ENCODE assay signal across 24 cellular contexts in the genomic region with DNA sequence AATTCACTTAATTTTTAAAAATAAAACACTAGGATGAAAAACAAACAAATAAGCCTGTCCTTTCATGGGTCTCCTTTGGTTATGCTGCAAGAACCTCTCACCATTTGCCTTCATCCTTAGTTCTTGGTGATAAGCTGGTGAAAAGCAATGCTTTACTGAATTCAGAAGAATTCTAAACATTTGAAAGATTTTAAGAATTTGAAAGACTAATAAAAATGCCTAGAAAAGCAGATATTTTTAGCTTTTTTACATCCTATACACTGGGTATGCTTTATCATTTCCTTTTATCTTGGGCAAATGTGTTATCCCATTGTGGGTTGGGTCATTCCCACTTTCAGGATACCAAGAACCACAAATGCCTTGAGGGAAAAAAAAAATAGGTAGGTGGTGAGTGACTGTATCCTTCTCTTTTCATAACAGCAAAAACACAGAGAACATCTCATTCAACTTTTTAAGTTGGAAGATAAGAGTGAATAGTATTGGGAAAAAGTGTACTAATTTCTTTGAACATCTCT.
"Had no signal": no experiment of that assay in that cellular context is flagged by ENCODE, and none has a peak within 500 bp of the region (broad histone marks: within the 10 kb centered on the region; RNA-seq: fewer than 3 reads in every experiment).

No MANE protein-coding gene starts in this region.

- DNase-seq: activated B cell treated with CpG ODN at 0.5 μM for 24 hours; activated CD4-positive, alpha-beta T cell treated with anti-CD3 and anti-CD28 coated beads for 36 hours; activated CD4-positive, alpha-beta T cell treated with anti-CD3 and anti-CD28 coated beads, Interleukin-2, amount 50 U/mL, for 4 hours; activated CD8-positive, alpha-beta memory T cell treated with anti-CD3 and anti-CD28 coated beads for 24 hours; activated CD8-positive, alpha-beta memory T cell treated with anti-CD3 and anti-CD28 coated beads, Interleukin-2, amount 50 U/mL, for 48 hours; activated naive CD4-positive, alpha-beta T cell treated with anti-CD3 and anti-CD28 coated beads for 36 hours; activated naive CD8-positive, alpha-beta T cell treated with anti-CD3 and anti-CD28 coated beads, Interleukin-2, amount 10 ng/mL, durations not matched to agents 7 days and 5 days; activated T-cell treated with anti-CD3 and anti-CD28 coated beads, Interleukin-2, amount 50 U/mL, for 48 hours; amygdala; cerebellar nuclear complex; cortex of kidney; effector CD4-positive, alpha-beta T cell; foreskin fibroblast; immature natural killer cell; lower lobe of right lung; naive thymus-derived CD4-positive, alpha-beta T cell; retina; sigmoid colon; stimulated activated CD4-positive, alpha-beta T cell treated with anti-CD3 and anti-CD28 coated beads, Interleukin-2, amount 100 ng/mL, for 48 hours; stimulated activated CD8-positive, alpha-beta memory T cell treated with anti-CD3 and anti-CD28 coated beads, Interleukin-4, amount 100 ng/mL, for 48 hours; stimulated activated naive B cell treated with anti-CD40 and anti-IgM and Interleukin-4, amounts not matched to agents 10 μg/mL and 1 μg/mL and 100 μg/mL, for 72 hours; T1000; uterus had no signal

- H3K27me3 ChIP-seq: sigmoid colon, uterus had no signal

- H3K27ac ChIP-seq: lower lobe of right lung, sigmoid colon, uterus had no signal

- H3K36me3 ChIP-seq: lower lobe of right lung, sigmoid colon, uterus had no signal

- H3K4me3 ChIP-seq: lower lobe of right lung, sigmoid colon, uterus had no signal

- ATAC-seq: activated CD4-positive, alpha-beta T cell treated with anti-CD3 and anti-CD28 coated beads for 36 hours; left lobe of liver; lower lobe of right lung; naive thymus-derived CD4-positive, alpha-beta T cell; stimulated activated naive B cell treated with anti-CD40 and anti-IgM and Interleukin-4, amounts not matched to agents 10 μg/mL and 1 μg/mL and 100 μg/mL, for 72 hours had no signal

- H3K4me1 ChIP-seq: lower lobe of right lung, uterus had no signal
